In the genomic region with DNA sequence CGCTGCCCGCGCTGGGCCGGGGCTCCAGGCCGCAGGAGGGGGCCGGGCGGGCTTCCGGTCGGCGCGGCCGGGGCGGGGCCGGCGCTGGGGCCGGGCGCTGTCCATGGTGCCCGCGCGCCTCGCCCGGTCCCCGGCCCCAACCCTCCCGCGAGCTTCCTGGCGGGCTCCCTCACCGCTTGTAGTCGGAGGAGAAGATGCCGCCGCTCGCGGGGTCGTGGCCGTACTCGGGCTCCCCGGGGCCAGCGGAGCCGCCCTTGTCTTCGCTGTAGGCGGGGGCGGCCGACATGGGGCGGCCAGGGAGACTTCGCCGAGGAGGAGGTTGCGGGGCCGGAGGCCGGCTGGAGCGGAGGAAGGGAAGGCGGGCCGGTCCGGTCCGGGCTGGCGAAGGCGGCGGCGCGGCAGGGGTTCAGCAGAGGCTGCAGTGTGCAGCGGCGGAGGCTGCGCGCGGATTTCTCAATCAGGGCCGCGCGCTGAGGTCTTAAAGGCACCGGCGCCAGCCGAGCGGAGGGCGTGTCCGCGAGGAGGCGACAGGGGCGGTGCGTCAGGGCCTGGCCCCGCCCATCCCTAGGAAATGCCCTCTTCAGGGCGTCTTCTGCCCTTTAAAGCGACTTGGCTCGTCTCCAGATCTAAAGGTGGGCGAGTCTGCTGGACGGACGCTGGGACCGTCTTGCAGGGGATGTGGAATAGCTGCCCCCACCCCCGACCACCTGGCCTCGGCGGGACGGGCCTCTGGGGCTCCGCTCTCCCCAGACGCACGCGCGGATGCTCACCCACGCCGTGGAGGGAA, we compare ENCODE assay signal across 8 cellular contexts. TPM values are rescaled to one million over a fixed set of nuclear protein-coding genes. Genes with fewer than 3 reads are reported as not detected.
DNase-seq lines count a peak whose midpoint lies in the region; ATAC-seq, FAIRE-seq and TF ChIP-seq lines count a peak whose summit lies in the region.

A gene with protein sequence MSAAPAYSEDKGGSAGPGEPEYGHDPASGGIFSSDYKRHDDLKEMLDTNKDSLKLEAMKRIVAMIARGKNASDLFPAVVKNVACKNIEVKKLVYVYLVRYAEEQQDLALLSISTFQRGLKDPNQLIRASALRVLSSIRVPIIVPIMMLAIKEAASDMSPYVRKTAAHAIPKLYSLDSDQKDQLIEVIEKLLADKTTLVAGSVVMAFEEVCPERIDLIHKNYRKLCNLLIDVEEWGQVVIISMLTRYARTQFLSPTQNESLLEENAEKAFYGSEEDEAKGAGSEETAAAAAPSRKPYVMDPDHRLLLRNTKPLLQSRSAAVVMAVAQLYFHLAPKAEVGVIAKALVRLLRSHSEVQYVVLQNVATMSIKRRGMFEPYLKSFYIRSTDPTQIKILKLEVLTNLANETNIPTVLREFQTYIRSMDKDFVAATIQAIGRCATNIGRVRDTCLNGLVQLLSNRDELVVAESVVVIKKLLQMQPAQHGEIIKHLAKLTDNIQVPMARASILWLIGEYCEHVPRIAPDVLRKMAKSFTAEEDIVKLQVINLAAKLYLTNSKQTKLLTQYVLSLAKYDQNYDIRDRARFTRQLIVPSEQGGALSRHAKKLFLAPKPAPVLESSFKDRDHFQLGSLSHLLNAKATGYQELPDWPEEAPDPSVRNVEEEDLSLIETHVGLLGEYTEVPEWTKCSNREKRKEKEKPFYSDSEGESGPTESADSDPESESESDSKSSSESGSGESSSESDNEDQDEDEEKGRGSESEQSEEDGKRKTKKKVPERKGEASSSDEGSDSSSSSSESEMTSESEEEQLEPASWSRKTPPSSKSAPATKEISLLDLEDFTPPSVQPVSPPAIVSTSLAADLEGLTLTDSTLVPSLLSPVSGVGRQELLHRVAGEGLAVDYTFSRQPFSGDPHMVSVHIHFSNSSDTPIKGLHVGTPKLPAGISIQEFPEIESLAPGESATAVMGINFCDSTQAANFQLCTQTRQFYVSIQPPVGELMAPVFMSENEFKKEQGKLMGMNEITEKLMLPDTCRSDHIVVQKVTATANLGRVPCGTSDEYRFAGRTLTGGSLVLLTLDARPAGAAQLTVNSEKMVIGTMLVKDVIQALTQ (minus strand): TSS at position 455 of the 787 bp plus-strand sequence. CDS start 169 bp downstream, at position 286.

- DNase-seq in D721Med (ENCODE audit: insufficient read length, low spot score), result peak; percentile 97
- DNase-seq in KBM-7, result peak; percentile 89
- peak; percentile 88 for DNase-seq in RWPE1 (ENCODE audit: low spot score)
- DNase-seq in activated T-helper 9 cell treated with anti-CD3 and anti-CD28 coated beads, Interleukin-2, amount 50 U/mL, for 16 hours (ENCODE audit: low read depth), result peak; percentile 47
- DNase-seq in fibroblast of the conjunctiva (ENCODE audit: low read depth), result peak; percentile 43
- peak; percentile 62 for DNase-seq in neural crest cell (ENCODE audit: low read depth, low spot score)

- FAIRE-seq in D721Med (lab: Jason Lieb, UNC), result no peak

- peaks cover 10% of the 10 kb centered on the region for H3K27me3 Mint-ChIP-seq in neural crest cell (ENCODE audit: low read depth)
- peaks cover 9% of the 10 kb centered on the region for H3K27me3 Mint-ChIP-seq in stimulated activated naive CD8-positive, alpha-beta T cell treated with anti-CD3 and anti-CD28 coated beads, Interleukin-15, Interleukin-2, amounts not matched to agents 100 ng/mL and 50 ng/mL, for 24 hours

- POLR2A ChIA-PET in RWPE1 (lab: Yijun Ruan, JAX; ENCODE audit: low non-redundant PET), result no interaction called here

- H3K9me3 Mint-ChIP-seq in neural crest cell, result no peaks in the 10 kb centered on the region
- no peaks in the 10 kb centered on the region for H3K9me3 Mint-ChIP-seq in stimulated activated naive CD8-positive, alpha-beta T cell treated with anti-CD3 and anti-CD28 coated beads, Interleukin-15, Interleukin-2, amounts not matched to agents 100 ng/mL and 50 ng/mL, for 24 hours

- peak within 1 kb of the TSS; percentile 88 for H3K4me3 Mint-ChIP-seq in neural crest cell
- H3K4me3 Mint-ChIP-seq in stimulated activated naive CD8-positive, alpha-beta T cell treated with anti-CD3 and anti-CD28 coated beads, Interleukin-15, Interleukin-2, amounts not matched to agents 100 ng/mL and 50 ng/mL, for 24 hours, result peak within 1 kb of the TSS; percentile 72

- H3K27ac Mint-ChIP-seq in neural crest cell (ENCODE audit: unreplicated experiment), result no peak within 1 kb of the TSS
- no peak within 1 kb of the TSS for H3K27ac Mint-ChIP-seq in stimulated activated naive CD8-positive, alpha-beta T cell treated with anti-CD3 and anti-CD28 coated beads, Interleukin-15, Interleukin-2, amounts not matched to agents 100 ng/mL and 50 ng/mL, for 24 hours

- peaks cover 6% of the 10 kb centered on the region for H3K4me1 Mint-ChIP-seq in neural crest cell
- no peaks in the 10 kb centered on the region for H3K4me1 Mint-ChIP-seq in stimulated activated naive CD8-positive, alpha-beta T cell treated with anti-CD3 and anti-CD28 coated beads, Interleukin-15, Interleukin-2, amounts not matched to agents 100 ng/mL and 50 ng/mL, for 24 hours (ENCODE audit: low read depth)

- TF ChIP-seq CTCF in D721Med (IDR thresholded peaks at IDR 0.05; ENCODE audit: insufficient read depth, missing control alignments), result no peak
- no peak for TF ChIP-seq CTCF in RWPE1 (conservative IDR thresholded peaks at IDR 0.05; ENCODE audit: low read depth)
- no peak for TF ChIP-seq CTCF in neural crest cell (conservative IDR thresholded peaks at IDR 0.05)

- H3K27ac ChIP-seq in RWPE1, result peak within 1 kb of the TSS; percentile 82

- H3K36me3 Mint-ChIP-seq in neural crest cell (ENCODE audit: low read depth), result no peaks in the 10 kb centered on the region
- H3K36me3 Mint-ChIP-seq in stimulated activated naive CD8-positive, alpha-beta T cell treated with anti-CD3 and anti-CD28 coated beads, Interleukin-15, Interleukin-2, amounts not matched to agents 100 ng/mL and 50 ng/mL, for 24 hours (ENCODE audit: low read depth), result no peaks in the 10 kb centered on the region

- ATAC-seq in GM21723 (IDR thresholded peaks at IDR 0.05; ENCODE audit: unreplicated experiment), result peak; percentile 97

- in situ Hi-C loops in KBM-7 (cut with MboI; ENCODE audit: low pct_unique_long_range_greater_than_20kb, low sequenced_read_pairs), result no loop called here

- CTCF ChIA-PET in RWPE1 (lab: Yijun Ruan, JAX), result no interaction called here

RNA-seq across cellular contexts. Expression of the gene that starts here (rescaled TPM):
- 17.4 and 20.0 TPM in 2 replicates for total RNA-seq in neural crest cell

Comparison
In these comparisons a context has a peak if more than half of its experiments do, and no peak if none do; other contexts are left out.
1. Peak in every context shown above with its lines: DNase-seq, ATAC-seq and H3K27ac ChIP-seq.
2. DNase-seq: peak in every context shown above with its lines; median percentile 97 in D721Med; 89 in KBM-7; 88 in RWPE1; 62 in neural crest cell; 47 in activated T-helper 9 cell treated with anti-CD3 and anti-CD28 coated beads, Interleukin-2, amount 50 U/mL, for 16 hours; 43 in fibroblast of the conjunctiva.